23 cellular contexts compared by ENCODE assay signal in genomic region chr22:42387631-42388030, GRCh38. TPM values are rescaled to one million over a fixed set of nuclear protein-coding genes. Genes with fewer than 3 reads are reported as not detected.
DNase-seq lines count a peak whose midpoint lies in the region; ATAC-seq, FAIRE-seq and TF ChIP-seq lines count a peak whose summit lies in the region.
"Had no signal": no experiment of that assay in that cellular context is flagged by ENCODE, and none has a peak within 500 bp of the region (broad histone marks: within the 10 kb centered on the region; RNA-seq: fewer than 3 reads in every experiment).

No MANE protein-coding gene starts in this region.

- no peak for ATAC-seq in Right ventricle myocardium inferior
- ATAC-seq in K562 = no peak
- no peak for ATAC-seq in stimulated activated naive B cell treated with anti-CD40 and anti-IgM and Interleukin-4, amounts not matched to agents 10 μg/mL and 1 μg/mL and 100 μg/mL, for 72 hours (replicated peaks)
- no peak for ATAC-seq in GM19467 (IDR thresholded peaks at IDR 0.05; ENCODE audit: unreplicated experiment)

- CTCF ChIA-PET in K562 (lab: Yijun Ruan, JAX; ENCODE audit: low intra/inter-chr PET ratio) = no interaction called here

- H3K9ac ChIP-seq in K562 (ENCODE audit: insufficient read depth in 1 of 2, low read depth in 2 of 2, low read length in 2 of 2) = no peak overlapping the region
- H3K9ac ChIP-seq in neural cell (ENCODE audit: low read length) = peak overlapping the region; percentile 61
- H3K9ac ChIP-seq: BLaER1 treated with 17β-estradiol and CSF1 and Interleukin-3, amounts not matched to agents 10 nM and 100 nM; GM23248 had no signal

- TF ChIP-seq RAD21 in K562 (CRISPR knock-in tag; conservative IDR thresholded peaks at IDR 0.05 in 1 of 2, IDR thresholded peaks at IDR 0.05 in 1 of 2) = no peak
- no peak for TF ChIP-seq RAD21 in neural cell (conservative IDR thresholded peaks at IDR 0.05)

- peaks cover 5% of the 10 kb centered on the region for H3F3A ChIP-seq in neural cell (ENCODE audit: insufficient read depth, low read length, poor library complexity, severe bottlenecking)

- no peak for FAIRE-seq in K562 (lab: Jason Lieb, UNC)
- FAIRE-seq: A204.1, D721Med, GM12891, GM18507, H54 had no signal

- peak overlapping the region; percentile 6 for H3K27ac Mint-ChIP-seq in stimulated activated naive B cell treated with anti-CD40 and anti-IgM and Interleukin-4, amounts not matched to agents 10 μg/mL and 1 μg/mL and 100 μg/mL, for 72 hours
- H3K27ac Mint-ChIP-seq: B cell; CD4-positive, alpha-beta T cell had no signal

- H2AFZ ChIP-seq in K562 (ENCODE audit: low read depth, low read length) (no peak overlapping the region), neural cell (ENCODE audit: low read depth, low read length) (no peak overlapping the region)
- H2AFZ ChIP-seq: GM23248 had no signal

- H3K4me3 ChIP-seq in right atrium auricular region (no peak overlapping the region), K562 (no peak overlapping the region), neural cell (ENCODE audit: low read length) (peak overlapping the region; percentile 51)
- H3K4me3 ChIP-seq: BLaER1 treated with 17β-estradiol and CSF1 and Interleukin-3, amounts not matched to agents 10 nM and 100 nM; GM23248; HAP-1 had no signal

- H3K4me2 ChIP-seq in K562 (ENCODE audit: insufficient read depth, low read length) = no peak overlapping the region
- H3K4me2 ChIP-seq in neural cell (ENCODE audit: low read length) = peak overlapping the region; percentile 3

- H3K27ac ChIP-seq in right atrium auricular region (no peak overlapping the region), K562 (ENCODE audit: extremely low read depth, low read depth, low read length) (no peak overlapping the region), neural cell (ENCODE audit: low read length) (peak overlapping the region; percentile 95)
- H3K27ac ChIP-seq: 22Rv1; BLaER1 treated with 17β-estradiol and CSF1 and Interleukin-3, amounts not matched to agents 10 nM and 100 nM; GM23248 had no signal

- DNase-seq in Right ventricle myocardium inferior (ENCODE audit: missing footprints) (peak; percentile 52), right atrium auricular region (ENCODE audit: low spot score) (no peak), K562 (ENCODE audit: extremely low read depth in 1 of 4, low spot score in 3 of 4) (no peak), GOT3 (lab: John Stamatoyannopoulos, UW) (no peak), NCI-H1105 (lab: John Stamatoyannopoulos, UW) (no peak)
- no peak for DNase-seq in stimulated activated naive B cell treated with anti-CD40 and anti-IgM and Interleukin-4, amounts not matched to agents 10 μg/mL and 1 μg/mL and 100 μg/mL, for 72 hours
- DNase-seq: CD4-positive, alpha-beta T cell; CD8-positive, alpha-beta memory T cell; GF-D8 had no signal

- H3K9me3 Mint-ChIP-seq in stimulated activated naive B cell treated with anti-CD40 and anti-IgM and Interleukin-4, amounts not matched to agents 10 μg/mL and 1 μg/mL and 100 μg/mL, for 72 hours = no peaks in the 10 kb centered on the region
- H3K9me3 Mint-ChIP-seq: CD14-positive monocyte; CD4-positive, alpha-beta T cell; CD8-positive, alpha-beta memory T cell had no signal

- POLR2A ChIA-PET in K562 (lab: Yijun Ruan, JAX) = interaction anchor here (0.6 kb wide), 2 partner anchors 182 to 235 kb away, joined by 3 read pairs; no protein-coding TSS in a partner anchor

- TF ChIP-seq EP300 in K562 (IDR thresholded peaks at IDR 0.05; ENCODE audit: low read length) = no peak
- no peak for TF ChIP-seq EP300 in neural cell (conservative IDR thresholded peaks at IDR 0.05; ENCODE audit: poor library complexity, severe bottlenecking)

- H3K9me2 ChIP-seq in neural cell (ENCODE audit: insufficient read depth, low read length) = no peaks in the 10 kb centered on the region

- WGBS in K562 (ENCODE audit: insufficient coverage, low coverage, missing lambda C conversion rate) = 0% methylated on average over 2 of the region's 6 CpGs

- intact Hi-C loops in Right ventricle myocardium inferior (cut with DNase I) = no loop called here
- intact Hi-C loops in K562 (cut with micrococcal nuclease) = no loop called here

- no peak for TF ChIP-seq POLR2A in K562 (conservative IDR thresholded peaks at IDR 0.05)

- H3K27me3 Mint-ChIP-seq in stimulated activated naive B cell treated with anti-CD40 and anti-IgM and Interleukin-4, amounts not matched to agents 10 μg/mL and 1 μg/mL and 100 μg/mL, for 72 hours = peaks cover 19 to 69% of the 10 kb centered on the region in 2 donors
- H3K27me3 Mint-ChIP-seq: CD4-positive, alpha-beta T cell had no signal

- no peaks in the 10 kb centered on the region for H3K9me3 ChIP-seq in right atrium auricular region
- no peaks in the 10 kb centered on the region for H3K9me3 ChIP-seq in K562 (replicated peaks; ENCODE audit: control insufficient read depth, insufficient read depth, low read depth, low read length)
- H3K9me3 ChIP-seq in neural cell (ENCODE audit: low read length) = no peaks in the 10 kb centered on the region
- H3K9me3 ChIP-seq: BLaER1 treated with 17β-estradiol and CSF1 and Interleukin-3, amounts not matched to agents 10 nM and 100 nM; HAP-1 had no signal

- H3K9me1 ChIP-seq in K562 (ENCODE audit: control insufficient read depth, insufficient read depth, low read length) = no peaks in the 10 kb centered on the region

- H3K79me2 ChIP-seq in K562 (ENCODE audit: control insufficient read depth, insufficient read depth, low read length) = no peaks in the 10 kb centered on the region
- no peaks in the 10 kb centered on the region for H3K79me2 ChIP-seq in neural cell (replicated peaks; ENCODE audit: insufficient read depth, low read length)

- H3K36me3 ChIP-seq in right atrium auricular region (no peaks in the 10 kb centered on the region), K562 (ENCODE audit: control insufficient read depth, insufficient read depth, low read length) (no peaks in the 10 kb centered on the region), neural cell (ENCODE audit: insufficient read depth, low read length) (no peaks in the 10 kb centered on the region)
- H3K36me3 ChIP-seq: HAP-1 had no signal

- H4K20me1 ChIP-seq in K562 (replicated peaks; ENCODE audit: control insufficient read depth, insufficient read depth, low read length) (no peaks in the 10 kb centered on the region), neural cell (ENCODE audit: insufficient read depth) (no peaks in the 10 kb centered on the region)

- H3K4me1 ChIP-seq in right atrium auricular region (no peaks in the 10 kb centered on the region), K562 (replicated peaks in 1 of 2; ENCODE audit: control insufficient read depth in 2 of 2, insufficient read depth in 2 of 2, low read length in 2 of 2) (peaks cover 0 to 9% of the 10 kb centered on the region in 2 experiments; a peak in 2 of 5 replicates)
- H3K4me1 ChIP-seq: HAP-1 had no signal

- H3K4me3 Mint-ChIP-seq in stimulated activated naive B cell treated with anti-CD40 and anti-IgM and Interleukin-4, amounts not matched to agents 10 μg/mL and 1 μg/mL and 100 μg/mL, for 72 hours = no peak overlapping the region
- H3K4me3 Mint-ChIP-seq: B cell; CD14-positive monocyte; CD4-positive, alpha-beta T cell had no signal

- H3K36me3 Mint-ChIP-seq in stimulated activated naive B cell treated with anti-CD40 and anti-IgM and Interleukin-4, amounts not matched to agents 10 μg/mL and 1 μg/mL and 100 μg/mL, for 72 hours = no peaks in the 10 kb centered on the region
- H3K36me3 Mint-ChIP-seq: CD8-positive, alpha-beta memory T cell had no signal

- TF ChIP-seq CTCF in right atrium auricular region (IDR thresholded peaks at IDR 0.05) (no peak), K562 (IDR thresholded peaks at IDR 0.05 in 2 of 3, conservative IDR thresholded peaks at IDR 0.05 in 1 of 3; ENCODE audit: insufficient read depth in 2 of 3, low read depth in 1 of 3, low read length in 3 of 3) (no peak), neural cell (IDR thresholded peaks at IDR 0.05; ENCODE audit: poor library complexity, severe bottlenecking) (no peak)

- no TSS peak for BruUV-seq in K562 (replicated peaks; lab: Mats Ljungman, UMichigan)

- H3K27me3 ChIP-seq in right atrium auricular region = no peaks in the 10 kb centered on the region
- peaks cover 0 to 4% of the 10 kb centered on the region in 2 experiments; a peak in 2 of 5 replicates for H3K27me3 ChIP-seq in K562 (ENCODE audit: control insufficient read depth in 2 of 2, insufficient read depth in 2 of 2, low read length in 2 of 2)
- H3K27me3 ChIP-seq in neural cell (ENCODE audit: insufficient read depth, low read depth, low read length) = no peaks in the 10 kb centered on the region

- in situ Hi-C loops in K562 (cut with MboI) = no loop called here

- peaks cover 7 to 15% of the 10 kb centered on the region in 2 donors for H3K4me1 Mint-ChIP-seq in stimulated activated naive B cell treated with anti-CD40 and anti-IgM and Interleukin-4, amounts not matched to agents 10 μg/mL and 1 μg/mL and 100 μg/mL, for 72 hours
- H3K4me1 Mint-ChIP-seq: CD14-positive monocyte; CD8-positive, alpha-beta memory T cell had no signal

TF ChIP-seq in K562, 482 proteins besides CTCF, POLR2A, EP300 and RAD21 (continues in another document):
- peak; percentile 80 for TF ChIP-seq TBP (optimal IDR thresholded peaks at IDR 0.05; ENCODE audit: low read depth, low read length)
- no peak for TF ChIP-seq RUNX1 (IDR thresholded peaks at IDR 0.05; ENCODE audit: low read depth)

TF ChIP-seq in neural cell, 6 proteins besides CTCF, POLR2A, EP300 and RAD21 (continues in another document):
- no peak for TF ChIP-seq TAF1 (IDR thresholded peaks at IDR 0.05; ENCODE audit: low read depth)

RNA-seq across cellular contexts. Expression of gene NFAM1, which starts 44.6 kb away (rescaled TPM):
- 2.9 TPM for total RNA-seq in Right ventricle myocardium inferior
- 1 to 10 TPM in 1 of 2 donors, under 1 TPM in 1; 0.74 to 3.5 TPM for total RNA-seq in right atrium auricular region
- total RNA-seq in K562 (2011; cell fraction: chromatin; rRNA removed; ENCODE audit: low replicate concordance) = not detected in 2 replicates
- total RNA-seq in K562 (2011; cell fraction: nucleolus; rRNA removed) = not detected in 2 replicates
- total RNA-seq in K562 (2011; cell fraction: nucleoplasm; rRNA removed) = not detected in 2 replicates
- total RNA-seq in K562 (2014; rRNA removed) = 0.08 TPM in 1 of 2 replicates, not detected in the other
- total RNA-seq in K562 (2014; rRNA removed; fragmentation: Illumina TruSeq; extraction: Trizol) = not detected in 2 replicates
- 0.04 TPM in 2 replicates for total RNA-seq in K562 (2015; rRNA removed; fragmentation: Illumina TruSeq; extraction: Trizol)
- total RNA-seq in K562 (2021) = 0.02 and 0.18 TPM in 2 replicates
- polyA plus RNA-seq in K562 (2011; rRNA removed) = 0.01 TPM in 1 of 2 replicates, not detected in the other
- 0.03 TPM in 1 of 2 replicates, not detected in the other for polyA plus RNA-seq in K562 (2011; cell fraction: cytosol; rRNA removed)
- 0.03 TPM in 1 of 2 replicates, not detected in the other for polyA plus RNA-seq in K562 (2011; cell fraction: nucleus; rRNA removed)
- 0.08 and 0.21 TPM in 2 replicates for polyA plus RNA-seq in K562 (2012)
- polyA plus RNA-seq in K562 (2014; fragmentation: Illumina TruSeq; extraction: Trizol) = 0.03 and 0.04 TPM in 2 replicates
- polyA plus RNA-seq in K562 (2014; fragmentation: Nextera tagmentation; extraction: Ambion mirVana) = not detected
- not detected in 2 replicates for polyA plus RNA-seq in K562 (2014; rRNA removed)
- polyA minus RNA-seq in K562 (2011; rRNA and poly(A)+ RNA removed) = not detected in 2 replicates
- not detected in 2 replicates for polyA minus RNA-seq in K562 (2011; cell fraction: cytosol; rRNA and poly(A)+ RNA removed)
- polyA minus RNA-seq in K562 (2011; cell fraction: nucleus; rRNA and poly(A)+ RNA removed) = not detected in 2 replicates
- polyA plus RNA-seq in neural cell = 0.05 TPM in 1 of 2 replicates, not detected in the other
- polyA minus RNA-seq in neural cell = 0.23 and 0.24 TPM in 2 replicates
- total RNA-seq: GM23248 had no signal
- polyA plus RNA-seq: AG04450; CD8-positive, alpha-beta memory T cell; GM23248 had no signal
